20 cellular contexts compared by ENCODE assay signal in the genomic region with DNA sequence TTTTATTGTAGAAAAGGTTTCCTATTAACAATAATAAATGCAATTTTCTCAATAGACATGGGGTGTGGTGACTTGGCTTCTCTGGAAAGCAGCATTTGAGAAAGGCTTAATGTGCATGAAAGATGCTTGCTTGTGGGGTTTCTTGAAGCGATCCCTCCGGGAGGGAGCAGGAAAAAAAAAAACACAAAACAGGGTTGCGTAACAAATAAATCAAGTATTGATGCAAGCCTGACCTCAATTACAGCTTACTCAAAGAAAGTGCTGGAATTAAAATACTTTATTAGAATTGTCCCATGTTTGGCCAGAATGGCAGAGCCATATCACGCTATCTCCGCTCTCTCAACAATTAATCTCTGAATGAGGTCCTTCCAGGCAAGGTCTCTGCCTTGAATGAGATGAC.
DNase-seq lines count a peak whose midpoint lies in the region; ATAC-seq, FAIRE-seq and TF ChIP-seq lines count a peak whose summit lies in the region.
"Had no signal": no experiment of that assay in that cellular context is flagged by ENCODE, and none has a peak within 500 bp of the region (broad histone marks: within the 10 kb centered on the region; RNA-seq: fewer than 3 reads in every experiment).

No MANE protein-coding gene starts in this region.

- TF ChIP-seq RAD21 in HepG2 (CRISPR knock-in tag; IDR thresholded peaks at IDR 0.05) = no peak
- TF ChIP-seq RAD21 in H1 (IDR thresholded peaks at IDR 0.05 in 1 of 2, conservative IDR thresholded peaks at IDR 0.05 in 1 of 2; ENCODE audit: low read depth in 2 of 2, low read length in 2 of 2) = no peak

- H4K91ac ChIP-seq in H1 (replicated peaks; ENCODE audit: insufficient read length, low read length) = no peak overlapping the region

- no peak overlapping the region for H4K5ac ChIP-seq in H1 (ENCODE audit: insufficient read length, low read depth, low read length)

- ATAC-seq in HepG2 (no peak), right lobe of liver (no peak), HG02885 (IDR thresholded peaks at IDR 0.05; ENCODE audit: poor library complexity, unreplicated experiment) (no peak)
- ATAC-seq: A549; CD8-positive, alpha-beta T cell had no signal

- no peak overlapping the region for H2BK15ac ChIP-seq in H1 (ENCODE audit: low read length)

- no peaks in the 10 kb centered on the region for H3K79me1 ChIP-seq in H1 (ENCODE audit: low read depth, low read length)

- no peak overlapping the region for H3K56ac ChIP-seq in H1 (replicated peaks; ENCODE audit: insufficient read length, low read depth, low read length)

- WGBS in HepG2 (ENCODE audit: low lambda C conversion rate) = 59% methylated on average over 5 of the region's 5 CpGs
- WGBS in right lobe of liver (ENCODE audit: insufficient coverage, low coverage, low lambda C conversion rate, missing lambda C conversion rate) = 83% methylated on average over 5 of the region's 5 CpGs
- 93% methylated on average over 5 of the region's 5 CpGs; no CpG with 5 or more reads in 1 of the 2 experiments for WGBS in H1 (ENCODE audit: extremely low coverage in 1 of 2, insufficient coverage in 1 of 2, insufficient read length in 1 of 2, insufficient replicate concordance in 2 of 2, low coverage in 1 of 2, low lambda C conversion rate in 2 of 2, missing lambda C conversion rate in 1 of 2), 2 experiments

- H2AFZ ChIP-seq in HepG2 (ENCODE audit: low read length) = no peak overlapping the region
- no peak overlapping the region for H2AFZ ChIP-seq in H1 (ENCODE audit: low read length)

- no peak overlapping the region for H3K18ac ChIP-seq in H1 (ENCODE audit: extremely low read depth, low read length)

- H3K36me3 ChIP-seq in HepG2 (replicated peaks in 1 of 2; ENCODE audit: control insufficient read depth in 1 of 2, insufficient read depth in 2 of 2, low read length in 2 of 2) (no peaks in the 10 kb centered on the region), right lobe of liver (no peaks in the 10 kb centered on the region), H1 (ENCODE audit: control insufficient read depth in 2 of 4, insufficient read depth in 4 of 4, low read length in 3 of 4) (no peaks in the 10 kb centered on the region)
- H3K36me3 ChIP-seq: BLaER1 treated with 17β-estradiol and CSF1 and Interleukin-3, amounts not matched to agents 10 nM and 100 nM had no signal

- H2BK12ac ChIP-seq in H1 (ENCODE audit: low read depth, low read length) = no peak overlapping the region

- intact Hi-C loops in HepG2 (cut with micrococcal nuclease; ENCODE audit: unreplicated experiment) = no loop called here
- intact Hi-C loops in right lobe of liver (cut with DNase I) = no loop called here

- no peaks in the 10 kb centered on the region for H3K23me2 ChIP-seq in H1 (ENCODE audit: low read depth, low read length)

- H4K20me1 ChIP-seq in HepG2 (ENCODE audit: insufficient read depth, low read length) (no peaks in the 10 kb centered on the region), H1 (replicated peaks in 1 of 2; ENCODE audit: control insufficient read depth in 1 of 2, insufficient read depth in 2 of 2, low read length in 2 of 2) (no peaks in the 10 kb centered on the region)
- H4K20me1 ChIP-seq: BLaER1 treated with 17β-estradiol and CSF1 and Interleukin-3, amounts not matched to agents 10 nM and 100 nM had no signal

- POLR2A ChIA-PET in HepG2 (lab: Yijun Ruan, JAX) (no interaction called here), H1 (lab: Charles Lee; ENCODE audit: partially characterized antibody) (no interaction called here)

- no peak overlapping the region for H3K14ac ChIP-seq in H1 (ENCODE audit: insufficient read length)

- H3K23ac ChIP-seq in H1 (ENCODE audit: insufficient read length) = no peak overlapping the region

- H3K4me1 ChIP-seq in HepG2 (ENCODE audit: insufficient read depth, low read length) (no peaks in the 10 kb centered on the region), right lobe of liver (no peaks in the 10 kb centered on the region), H1 (replicated peaks in 1 of 4; ENCODE audit: control insufficient read depth in 3 of 4, insufficient read depth in 4 of 4, low read length in 3 of 4) (no peaks in the 10 kb centered on the region)
- H3K4me1 ChIP-seq: A549; BLaER1 treated with 17β-estradiol and CSF1 and Interleukin-3, amounts not matched to agents 10 nM and 100 nM; Caco-2 had no signal

- H2BK120ac ChIP-seq in H1 (replicated peaks; ENCODE audit: low read depth, low read length) = no peak overlapping the region

- no peak overlapping the region for H3K4ac ChIP-seq in H1 (replicated peaks; ENCODE audit: insufficient read length, low read depth, low read length)

- H3K27ac ChIP-seq in HepG2 (ENCODE audit: extremely low read length, insufficient read depth, low read length) = no peak overlapping the region
- H3K27ac ChIP-seq in right lobe of liver = no peak overlapping the region
- H3K27ac ChIP-seq in H1 (ENCODE audit: low read depth, low read length) = no peak overlapping the region
- H3K27ac ChIP-seq: 22Rv1; A549; BLaER1 treated with 17β-estradiol and CSF1 and Interleukin-3, amounts not matched to agents 10 nM and 100 nM; C4-2B had no signal

- BruUV-seq in HepG2 (replicated peaks; lab: Mats Ljungman, UMichigan) = no TSS peak

- no peak for FAIRE-seq in HepG2 (lab: Jason Lieb, UNC)
- no peak for FAIRE-seq in H1 (lab: Jason Lieb, UNC)
- FAIRE-seq: A549, D721Med, G401.6, GM12891, GM19239 had no signal

- CTCF ChIA-PET in HepG2 (lab: Yijun Ruan, JAX; ENCODE audit: low intra/inter-chr PET ratio, low total read pairs) = no interaction called here
- CTCF ChIA-PET in H1 (lab: Charles Lee; ENCODE audit: partially characterized antibody) = no interaction called here

- no peak overlapping the region for H2AK5ac ChIP-seq in H1 (ENCODE audit: low read depth, low read length)

- TF ChIP-seq POLR2A in HepG2 (IDR thresholded peaks at IDR 0.05; ENCODE audit: insufficient read depth in 1 of 2, low read depth in 2 of 2, low read length in 2 of 2) (no peak), right lobe of liver (IDR thresholded peaks at IDR 0.05) (no peak), H1 (IDR thresholded peaks at IDR 0.05; ENCODE audit: control extremely low read depth in 1 of 2, low read depth in 2 of 2, low read length in 2 of 2) (no peak)

- TF ChIP-seq CTCF in HepG2 (CRISPR knock-in tag; IDR thresholded peaks at IDR 0.05) (no peak), right lobe of liver (IDR thresholded peaks at IDR 0.05) (no peak), H1 (IDR thresholded peaks at IDR 0.05; ENCODE audit: control extremely low read depth in 1 of 3, insufficient read depth in 1 of 3, low read depth in 1 of 3, low read length in 3 of 3) (no peak)

- H3K79me2 ChIP-seq in HepG2 (ENCODE audit: insufficient read depth, low read length) (no peaks in the 10 kb centered on the region), H1 (ENCODE audit: control insufficient read depth in 1 of 2, insufficient read depth in 2 of 2, low read length in 2 of 2) (no peaks in the 10 kb centered on the region)

- no peak for DNase-seq in HepG2 (ENCODE audit: low spot score)
- no peak for DNase-seq in right lobe of liver
- no peak for DNase-seq in H1 (ENCODE audit: low read depth in 1 of 2, low spot score in 2 of 2)
- no peak for DNase-seq in NCI-H146 (lab: John Stamatoyannopoulos, UW)
- DNase-seq: AML-193; Caco-2; Calu3; CD4-positive, alpha-beta T cell; DMS79 treated with DMSO at 0.1 percent for 48 hours; GF-D8 had no signal

- in situ Hi-C loops in HepG2 (cut with HindIII; ENCODE audit: extremely low pct_ligation_motif_present, low pct_unique_long_range_greater_than_20kb) = no loop called here

- H3K27me3 ChIP-seq in HepG2 (ENCODE audit: control insufficient read depth in 1 of 2, insufficient read depth in 2 of 2, low read length in 2 of 2) (no peaks in the 10 kb centered on the region), right lobe of liver (no peaks in the 10 kb centered on the region), H1 (replicated peaks in 1 of 4; ENCODE audit: control insufficient read depth in 3 of 4, extremely low read depth in 1 of 4, insufficient read depth in 3 of 4, low read length in 3 of 4) (no peaks in the 10 kb centered on the region)
- H3K27me3 ChIP-seq: BLaER1 treated with 17β-estradiol and CSF1 and Interleukin-3, amounts not matched to agents 10 nM and 100 nM had no signal

- no peak overlapping the region for H2BK5ac ChIP-seq in H1 (ENCODE audit: low read depth, low read length)

- H3K4me2 ChIP-seq in HepG2 (ENCODE audit: low read depth, low read length) = no peak overlapping the region
- H3K4me2 ChIP-seq in H1 (ENCODE audit: insufficient read depth in 1 of 2, low read depth in 2 of 2, low read length in 2 of 2) = no peak overlapping the region
- H3K4me2 ChIP-seq: A549; BLaER1 treated with 17β-estradiol and CSF1 and Interleukin-3, amounts not matched to agents 10 nM and 100 nM had no signal

- no peaks in the 10 kb centered on the region for H3K9me3 ChIP-seq in HepG2 (ENCODE audit: low read length)
- H3K9me3 ChIP-seq in right lobe of liver = no peaks in the 10 kb centered on the region
- no peaks in the 10 kb centered on the region for H3K9me3 ChIP-seq in H1 (ENCODE audit: insufficient read depth in 2 of 2, low read depth in 1 of 2, low read length in 1 of 2)
- H3K9me3 ChIP-seq: A549; BLaER1 treated with 17β-estradiol and CSF1 and Interleukin-3, amounts not matched to agents 10 nM and 100 nM; Caco-2 had no signal

- no peak overlapping the region for H4K8ac ChIP-seq in H1 (ENCODE audit: extremely low read depth, insufficient read depth, low read length)

- no peak overlapping the region for H3K9ac ChIP-seq in HepG2 (ENCODE audit: insufficient read depth, low read depth, low read length)
- H3K9ac ChIP-seq in H1 (replicated peaks in 1 of 4; ENCODE audit: extremely low read depth in 1 of 4, low read depth in 3 of 4, low read length in 3 of 4) = no peak overlapping the region
- H3K9ac ChIP-seq: BLaER1 treated with 17β-estradiol and CSF1 and Interleukin-3, amounts not matched to agents 10 nM and 100 nM had no signal

- no peak overlapping the region for H2BK20ac ChIP-seq in H1 (ENCODE audit: low read length)

- no peak for TF ChIP-seq EP300 in HepG2 (IDR thresholded peaks at IDR 0.05; ENCODE audit: low read depth in 2 of 2, low read length in 2 of 2)
- no peak for TF ChIP-seq EP300 in HepG2 (CRISPR knock-in tag; IDR thresholded peaks at IDR 0.05; ENCODE audit: borderline replicate concordance)
- TF ChIP-seq EP300 in H1 (IDR thresholded peaks at IDR 0.05; ENCODE audit: borderline replicate concordance in 1 of 2, low read depth in 2 of 2, low read length in 2 of 2) = no peak

- H3K4me3 ChIP-seq in HepG2 (replicated peaks in 1 of 3; ENCODE audit: insufficient read depth in 1 of 3, low read depth in 2 of 3, low read length in 3 of 3) (no peak overlapping the region), right lobe of liver (no peak overlapping the region), H1 (ENCODE audit: extremely low read depth in 1 of 4, insufficient read depth in 2 of 4, low read depth in 3 of 4, low read length in 4 of 4) (no peak overlapping the region)
- H3K4me3 ChIP-seq: A549; BLaER1 treated with 17β-estradiol and CSF1 and Interleukin-3, amounts not matched to agents 10 nM and 100 nM had no signal

TF ChIP-seq in H1, 55 proteins besides CTCF, POLR2A, EP300 and RAD21 (continues in another document):
- TF ChIP-seq CREB1 (IDR thresholded peaks at IDR 0.05) (no peak), SP1 (IDR thresholded peaks at IDR 0.05; ENCODE audit: low read depth, low read length) (no peak), CEBPB (IDR thresholded peaks at IDR 0.05; ENCODE audit: low read depth, low read length) (peak; percentile 84), FOSL1 (IDR thresholded peaks at IDR 0.05; ENCODE audit: insufficient read depth, low read depth, low read length) (no peak)

Comparison
In these comparisons a context has a peak if more than half of its experiments do, and no peak if none do; other contexts are left out.
1. Of the 41 proteins assayed by ChIP-seq in both HepG2 and H1: peak only in HepG2: none; only in H1: none; in both: CEBPB; in neither: 40.